ENCODE assay signal across 17 cellular contexts in the genomic region with DNA sequence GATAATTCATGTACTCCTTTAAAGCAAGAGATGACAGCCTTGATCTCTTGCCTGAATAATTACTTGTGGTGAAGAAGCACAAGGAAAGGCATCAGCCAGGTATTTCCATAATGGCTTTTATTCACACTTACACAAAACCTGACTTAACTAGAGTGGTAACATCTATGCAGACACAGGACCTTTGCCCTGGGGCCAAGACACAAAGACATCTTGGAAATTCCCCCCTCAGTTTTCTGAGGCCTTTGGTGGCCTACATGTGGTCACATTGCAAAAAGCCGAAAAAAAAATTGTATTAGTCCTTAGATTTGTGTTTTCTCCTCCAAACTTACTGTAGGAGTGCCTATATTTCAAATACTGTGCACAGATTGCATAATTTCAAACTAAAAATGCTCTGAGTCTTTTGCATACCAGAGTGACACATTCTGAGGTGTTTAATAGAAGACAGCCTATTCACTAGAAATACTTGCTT.
A peak's percentile ranks its signal among the peaks of the same experiment; 100 is the strongest.
DNase-seq lines count a peak whose midpoint lies in the region; TF ChIP-seq lines count a peak whose summit lies in the region.
"Had no signal": no experiment of that assay in that cellular context is flagged by ENCODE, and none has a peak within 500 bp of the region (broad histone marks: within the 10 kb centered on the region; RNA-seq: fewer than 3 reads in every experiment).

No MANE protein-coding gene starts in this region.

- H3K36me3 Mint-ChIP-seq in mesothelial cell of epicardium = peaks cover 7% of the 10 kb centered on the region
- H3K36me3 Mint-ChIP-seq in activated T-helper 1 cell treated with anti-CD3 and anti-CD28 coated beads, Interleukin-12 subunit alpha, Interleukin-12 subunit beta, Interleukin-2, Interleukin-4 antibody, amounts not matched to agents 30 ng/mL and 10 ng/mL and 1 ng/mL, durations not matched to agents 14 hours and 24 hours and 36 hours (ENCODE audit: low read depth) = no peaks in the 10 kb centered on the region
- H3K36me3 Mint-ChIP-seq: natural killer cell treated with Interleukin-12 subunit alpha and Interleukin-12 subunit beta and Interleukin-15 and Interleukin-18, amount 100 ng/mL, for 72 hours had no signal

- DNase-seq in EH (ENCODE audit: low read depth) = peak; percentile 69
- peak; percentile 50 for DNase-seq in NCI-H226
- peak; percentile 65 for DNase-seq in choroid plexus epithelial cell (ENCODE audit: low read depth)
- no peak for DNase-seq in mesothelial cell of epicardium (ENCODE audit: low spot score in 2 of 2, unreplicated experiment in 2 of 2)
- DNase-seq in retina = no peak
- DNase-seq in NCI-H510A (lab: John Stamatoyannopoulos, UW) = no peak
- DNase-seq in activated T-helper 1 cell treated with anti-CD3 and anti-CD28 coated beads, Interleukin-12 subunit alpha, Interleukin-12 subunit beta, Interleukin-2, Interleukin-4 antibody, amounts not matched to agents 30 ng/mL and 10 ng/mL and 1 ng/mL, durations not matched to agents 14 hours and 24 hours and 36 hours (ENCODE audit: low spot score) = no peak
- DNase-seq in GM10266 (ENCODE audit: extremely low spot score) = no peak
- DNase-seq: activated CD4-positive, alpha-beta T cell treated with anti-CD3 and anti-CD28 coated beads, Interleukin-2, amount 50 U/mL, for 48 hours; amniotic stem cell; Caco-2; cortex of kidney; GOT3; lower lobe of right lung; NCI-H1105 treated with DMSO at 0.1 percent for 48 hours had no signal

- intact Hi-C loops in activated T-helper 1 cell treated with anti-CD3 and anti-CD28 coated beads, Interleukin-12 subunit alpha, Interleukin-12 subunit beta, Interleukin-2, Interleukin-4 antibody, amounts not matched to agents 30 ng/mL and 10 ng/mL and 1 ng/mL, durations not matched to agents 14 hours and 24 hours and 36 hours (cut with micrococcal nuclease) = no loop called here

- TF ChIP-seq CTCF in choroid plexus epithelial cell (conservative IDR thresholded peaks at IDR 0.05; ENCODE audit: low read depth, low read length) (no peak), mesothelial cell of epicardium (IDR thresholded peaks at IDR 0.05; ENCODE audit: unreplicated experiment) (no peak), GM10266 (IDR thresholded peaks at IDR 0.05; ENCODE audit: control insufficient read depth, insufficient read depth, low read depth, missing control alignments) (no peak)

- no peak overlapping the region for H3K4me3 Mint-ChIP-seq in mesothelial cell of epicardium
- no peak overlapping the region for H3K4me3 Mint-ChIP-seq in activated T-helper 1 cell treated with anti-CD3 and anti-CD28 coated beads, Interleukin-12 subunit alpha, Interleukin-12 subunit beta, Interleukin-2, Interleukin-4 antibody, amounts not matched to agents 30 ng/mL and 10 ng/mL and 1 ng/mL, durations not matched to agents 14 hours and 24 hours and 36 hours
- H3K4me3 Mint-ChIP-seq: natural killer cell treated with Interleukin-12 subunit alpha and Interleukin-12 subunit beta and Interleukin-15 and Interleukin-18, amount 100 ng/mL, for 72 hours had no signal

- H3K4me3 ChIP-seq in choroid plexus epithelial cell (ENCODE audit: low read depth, low read length) = no peak overlapping the region
- H3K4me3 ChIP-seq: esophagus muscularis mucosa, lower lobe of right lung had no signal

- H3K27me3 Mint-ChIP-seq in mesothelial cell of epicardium (ENCODE audit: low read depth) = no peaks in the 10 kb centered on the region
- no peaks in the 10 kb centered on the region for H3K27me3 Mint-ChIP-seq in activated T-helper 1 cell treated with anti-CD3 and anti-CD28 coated beads, Interleukin-12 subunit alpha, Interleukin-12 subunit beta, Interleukin-2, Interleukin-4 antibody, amounts not matched to agents 30 ng/mL and 10 ng/mL and 1 ng/mL, durations not matched to agents 14 hours and 24 hours and 36 hours (ENCODE audit: insufficient read depth)
- H3K27me3 Mint-ChIP-seq: natural killer cell treated with Interleukin-12 subunit alpha and Interleukin-12 subunit beta and Interleukin-15 and Interleukin-18, amount 100 ng/mL, for 72 hours had no signal

- H3K4me1 Mint-ChIP-seq in mesothelial cell of epicardium = peaks cover 42% of the 10 kb centered on the region
- no peaks in the 10 kb centered on the region for H3K4me1 Mint-ChIP-seq in activated T-helper 1 cell treated with anti-CD3 and anti-CD28 coated beads, Interleukin-12 subunit alpha, Interleukin-12 subunit beta, Interleukin-2, Interleukin-4 antibody, amounts not matched to agents 30 ng/mL and 10 ng/mL and 1 ng/mL, durations not matched to agents 14 hours and 24 hours and 36 hours (ENCODE audit: low read depth)

- H3K9me3 Mint-ChIP-seq in mesothelial cell of epicardium = no peaks in the 10 kb centered on the region
- H3K9me3 Mint-ChIP-seq in activated T-helper 1 cell treated with anti-CD3 and anti-CD28 coated beads, Interleukin-12 subunit alpha, Interleukin-12 subunit beta, Interleukin-2, Interleukin-4 antibody, amounts not matched to agents 30 ng/mL and 10 ng/mL and 1 ng/mL, durations not matched to agents 14 hours and 24 hours and 36 hours = no peaks in the 10 kb centered on the region

- H3K27ac Mint-ChIP-seq in mesothelial cell of epicardium = peak overlapping the region; percentile 32
- H3K27ac Mint-ChIP-seq in activated T-helper 1 cell treated with anti-CD3 and anti-CD28 coated beads, Interleukin-12 subunit alpha, Interleukin-12 subunit beta, Interleukin-2, Interleukin-4 antibody, amounts not matched to agents 30 ng/mL and 10 ng/mL and 1 ng/mL, durations not matched to agents 14 hours and 24 hours and 36 hours = no peak overlapping the region
- H3K27ac Mint-ChIP-seq: natural killer cell treated with Interleukin-12 subunit alpha and Interleukin-12 subunit beta and Interleukin-15 and Interleukin-18, amount 100 ng/mL, for 72 hours had no signal

Comparison
In these comparisons a context has a peak if more than half of its experiments do, and no peak if none do; other contexts are left out.
1. DNase-seq: peak in EH (single experiment), NCI-H226 (single experiment) and choroid plexus epithelial cell (single experiment); none in mesothelial cell of epicardium (0 of 2), retina (single experiment), NCI-H510A (single experiment), activated T-helper 1 cell treated with anti-CD3 and anti-CD28 coated beads, Interleukin-12 subunit alpha, Interleukin-12 subunit beta, Interleukin-2, Interleukin-4 antibody, amounts not matched to agents 30 ng/mL and 10 ng/mL and 1 ng/mL, durations not matched to agents 14 hours and 24 hours and 36 hours (single experiment) and GM10266 (single experiment).